ENCODE assay signal across 20 cellular contexts in the genomic region with DNA sequence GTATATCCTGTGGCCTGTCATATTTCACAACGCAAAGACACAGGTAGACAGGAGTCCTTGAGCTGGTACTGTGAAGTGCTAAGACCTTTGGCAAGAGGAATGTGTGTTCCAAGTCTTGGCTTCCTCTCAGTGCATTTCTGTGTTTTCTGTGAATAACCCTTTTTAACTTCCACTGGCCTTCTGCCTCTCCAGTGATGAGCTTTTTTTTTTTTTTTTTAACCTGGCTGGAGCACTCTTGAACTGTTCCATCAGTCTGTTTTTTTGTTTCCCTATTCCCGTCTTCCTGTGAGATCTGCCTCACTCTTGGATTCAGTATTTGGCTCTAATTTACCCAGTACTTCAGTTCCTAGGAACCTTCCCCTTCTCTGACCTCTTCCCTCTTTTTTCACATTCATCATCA.
DNase-seq lines count a peak whose midpoint lies in the region; ATAC-seq and TF ChIP-seq lines count a peak whose summit lies in the region.
"Had no signal": no experiment of that assay in that cellular context is flagged by ENCODE, and none has a peak within 500 bp of the region (broad histone marks: within the 10 kb centered on the region; RNA-seq: fewer than 3 reads in every experiment).

No MANE protein-coding gene starts in this region.

- peak overlapping the region; percentile 47 for H3K27ac Mint-ChIP-seq in HFFc6
- H3K27ac Mint-ChIP-seq: activated B cell treated with CpG ODN at 0.5 μM for 24 hours; activated naive CD8-positive, alpha-beta T cell treated with anti-CD3 and anti-CD28 coated beads, Interleukin-2, amount 10 ng/mL, durations not matched to agents 7 days and 5 days; activated T-helper 17 cell treated with anti-CD3 and anti-CD28 coated beads, Interleukin-2, amount 50 U/mL, for 72 hours; T-helper 1 cell treated with Interleukin-12 subunit alpha and Interleukin-12 subunit beta and Interleukin-4 antibody, amounts not matched to agents 30 μg/mL and 1 μg/mL, for 36 hours had no signal

- peaks cover 22% of the 10 kb centered on the region for H3K36me3 Mint-ChIP-seq in HFFc6 (ENCODE audit: low read depth)

- DNase-seq in HFFc6 (no peak), caudate nucleus (lab: John Stamatoyannopoulos, UW) (peak in 1 of 61 donors; percentile 9), heart left ventricle (no peak), sciatic nerve (ENCODE audit: low spot score) (no peak), NCI-H2107 treated with DMSO at 0.1 percent for 48 hours (lab: John Stamatoyannopoulos, UW; ENCODE audit: unreplicated experiment) (no peak), dermis blood vessel endothelial cell (no peak)
- DNase-seq: activated B cell treated with CpG ODN at 0.5 μM for 24 hours; activated CD8-positive, alpha-beta memory T cell treated with anti-CD3 and anti-CD28 coated beads for 24 hours; activated naive CD8-positive, alpha-beta T cell treated with anti-CD3 and anti-CD28 coated beads, Interleukin-2, amount 10 ng/mL, durations not matched to agents 7 days and 5 days; effector CD8-positive, alpha-beta T cell; NCI-H510A treated with DMSO at 0.1 percent for 48 hours; occipital lobe; SHP77 treated with DMSO at 0.1 percent for 48 hours; stomach had no signal

- no peaks in the 10 kb centered on the region for H3K4me1 Mint-ChIP-seq in HFFc6 (ENCODE audit: low read depth)
- H3K4me1 Mint-ChIP-seq: activated B cell treated with CpG ODN at 0.5 μM for 24 hours; activated naive CD8-positive, alpha-beta T cell treated with anti-CD3 and anti-CD28 coated beads, Interleukin-2, amount 10 ng/mL, durations not matched to agents 7 days and 5 days; activated T-helper 17 cell treated with anti-CD3 and anti-CD28 coated beads, Interleukin-2, amount 50 U/mL, for 72 hours had no signal

- H3K27ac ChIP-seq in caudate nucleus (ENCODE audit: low read depth, low read length) = peak overlapping the region; percentile 1
- H3K27ac ChIP-seq in heart left ventricle = peak overlapping the region in 10 of 12 donors; percentile 15 to 76 (median 58)
- H3K27ac ChIP-seq: cardiac muscle cell, foreskin keratinocyte had no signal

- TF ChIP-seq CTCF in HFFc6 (IDR thresholded peaks at IDR 0.05) (no peak), heart left ventricle (IDR thresholded peaks at IDR 0.05) (no peak)

- H3K4me1 ChIP-seq in heart left ventricle = peaks cover 4 to 66% (median 37%) of the 10 kb centered on the region in 12 donors
- H3K4me1 ChIP-seq: stomach had no signal

- peaks cover 1% of the 10 kb centered on the region; the same call in 1 of the 2 replicates for H3K27me3 Mint-ChIP-seq in HFFc6 (ENCODE audit: insufficient read depth)
- H3K27me3 Mint-ChIP-seq: activated B cell treated with CpG ODN at 0.5 μM for 24 hours; activated naive CD8-positive, alpha-beta T cell treated with anti-CD3 and anti-CD28 coated beads, Interleukin-2, amount 10 ng/mL, durations not matched to agents 7 days and 5 days; activated T-helper 17 cell treated with anti-CD3 and anti-CD28 coated beads, Interleukin-2, amount 50 U/mL, for 72 hours had no signal

- peaks cover 0 to 47% (median 32%) of the 10 kb centered on the region in 9 donors for H3K36me3 ChIP-seq in heart left ventricle

- intact Hi-C loops in heart left ventricle (cut with DNase I) (loop anchor here in 6 of 10 donors (5.0 to 10.0 kb wide), 5 partner anchors 49 to 211 kb away; a partner anchor contains a TSS), sciatic nerve (cut with DNase I) (no loop called here)

- H3K4me3 ChIP-seq in heart left ventricle = no peak overlapping the region
- H3K4me3 ChIP-seq: cardiac muscle cell, stomach had no signal

- no peaks in the 10 kb centered on the region for H3K27me3 ChIP-seq in heart left ventricle
- H3K27me3 ChIP-seq: cardiac muscle cell, foreskin keratinocyte, stomach had no signal

- 43 to 68% (median 47%) methylated on average over 2 of the region's 2 CpGs for WGBS in heart left ventricle, 4 donors

- ATAC-seq in heart left ventricle = peak; percentile 28 to 68 (median 42)
- ATAC-seq in sciatic nerve = peak; percentile 91
- ATAC-seq in HG03108 (IDR thresholded peaks at IDR 0.05; ENCODE audit: unreplicated experiment) = no peak
- ATAC-seq in HG02678 (IDR thresholded peaks at IDR 0.05; ENCODE audit: unreplicated experiment) = no peak
- ATAC-seq: activated T-helper 17 cell treated with anti-CD3 and anti-CD28 coated beads, Interleukin-2, amount 50 U/mL, for 72 hours had no signal

- no peak for TF ChIP-seq POLR2A in heart left ventricle (IDR thresholded peaks at IDR 0.05)

- no peaks in the 10 kb centered on the region for H3K9me3 Mint-ChIP-seq in HFFc6
- H3K9me3 Mint-ChIP-seq: activated B cell treated with CpG ODN at 0.5 μM for 24 hours; activated naive CD8-positive, alpha-beta T cell treated with anti-CD3 and anti-CD28 coated beads, Interleukin-2, amount 10 ng/mL, durations not matched to agents 7 days and 5 days; activated T-helper 17 cell treated with anti-CD3 and anti-CD28 coated beads, Interleukin-2, amount 50 U/mL, for 72 hours; T-helper 1 cell treated with Interleukin-12 subunit alpha and Interleukin-12 subunit beta and Interleukin-4 antibody, amounts not matched to agents 30 μg/mL and 1 μg/mL, for 36 hours had no signal

- 0 out of 2 replicates have a peak overlapping the region, but pooled peaks have one; percentile 7 for H3K4me3 Mint-ChIP-seq in HFFc6
- H3K4me3 Mint-ChIP-seq: activated B cell treated with CpG ODN at 0.5 μM for 24 hours; activated naive CD8-positive, alpha-beta T cell treated with anti-CD3 and anti-CD28 coated beads, Interleukin-2, amount 10 ng/mL, durations not matched to agents 7 days and 5 days; activated T-helper 17 cell treated with anti-CD3 and anti-CD28 coated beads, Interleukin-2, amount 50 U/mL, for 72 hours; T-helper 1 cell treated with Interleukin-12 subunit alpha and Interleukin-12 subunit beta and Interleukin-4 antibody, amounts not matched to agents 30 μg/mL and 1 μg/mL, for 36 hours had no signal

- H3K9me3 ChIP-seq in heart left ventricle = no peaks in the 10 kb centered on the region
- H3K9me3 ChIP-seq: stomach had no signal

Comparison
In these comparisons a context has a peak if more than half of its experiments do, and no peak if none do; other contexts are left out.
1. ATAC-seq: peak in heart left ventricle (4 of 4) and sciatic nerve (single experiment); none in HG03108 (single experiment) and HG02678 (single experiment).